Comparison of ENCODE assay signal across 12 cellular contexts in the genomic region with DNA sequence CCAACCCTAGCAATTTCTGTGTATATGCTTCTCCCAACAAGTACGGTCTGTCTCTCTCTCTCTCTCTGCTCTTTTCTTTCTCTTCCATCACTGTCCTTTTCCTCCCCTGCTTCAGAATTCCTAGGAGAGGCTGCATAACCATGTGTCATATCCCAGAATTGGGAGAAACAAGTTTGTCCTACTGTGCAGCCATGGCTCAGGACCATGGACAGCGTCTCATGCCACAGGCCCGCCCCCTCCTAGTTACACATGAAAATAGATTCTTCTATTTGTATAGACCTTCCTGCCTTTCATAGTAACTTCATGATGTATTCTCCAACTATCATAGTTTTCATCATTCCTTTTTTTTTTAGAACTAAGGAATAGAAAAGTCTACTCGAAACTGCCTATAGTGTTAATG.
DNase-seq lines count a peak whose midpoint lies in the region; ATAC-seq and TF ChIP-seq lines count a peak whose summit lies in the region.
"Had no signal": no experiment of that assay in that cellular context is flagged by ENCODE, and none has a peak within 500 bp of the region (broad histone marks: within the 10 kb centered on the region; RNA-seq: fewer than 3 reads in every experiment).

No MANE protein-coding gene starts in this region.

- H3K36me3 Mint-ChIP-seq in Calu3 (ENCODE audit: insufficient read depth, unreplicated experiment) (no peaks in the 10 kb centered on the region), WTC11 (no peaks in the 10 kb centered on the region)

- TF ChIP-seq CTCF in Calu3 (IDR thresholded peaks at IDR 0.05; ENCODE audit: unreplicated experiment), result no peak
- no peak for TF ChIP-seq CTCF in WTC11 (IDR thresholded peaks at IDR 0.05)

- DNase-seq in Calu3 (peak; percentile 39), HEK293T (ENCODE audit: extremely low spot score) (peak; percentile 48), WTC11 (ENCODE audit: low spot score) (peak; percentile 62), iPS-NIHi11 (ENCODE audit: low spot score) (peak; percentile 69), NCI-H187 (lab: John Stamatoyannopoulos, UW) (no peak), NOMO-1 treated with DMSO at 0.1 percent for 48 hours (lab: John Stamatoyannopoulos, UW; ENCODE audit: unreplicated experiment) (no peak)
- DNase-seq: COR-L47, heart right ventricle, NCI-H1436, small intestine had no signal

- H3K4me3 Mint-ChIP-seq in Calu3 (ENCODE audit: low read depth, unreplicated experiment) (no peak overlapping the region), WTC11 (no peak overlapping the region)

- no peak overlapping the region for H3K27ac Mint-ChIP-seq in Calu3 (ENCODE audit: unreplicated experiment)
- no peak overlapping the region for H3K27ac Mint-ChIP-seq in WTC11

- H3K4me1 Mint-ChIP-seq in Calu3 (ENCODE audit: low read depth, unreplicated experiment) (no peaks in the 10 kb centered on the region), WTC11 (no peaks in the 10 kb centered on the region)

- intact Hi-C loops in Calu3 (cut with micrococcal nuclease; ENCODE audit: unreplicated experiment), result no loop called here

- ATAC-seq in WTC11 (0 out of 2 replicates have a peak, but pooled peaks have one; percentile 32), GM21367 (IDR thresholded peaks at IDR 0.05; ENCODE audit: unreplicated experiment) (no peak), HG02973 (IDR thresholded peaks at IDR 0.05; ENCODE audit: unreplicated experiment) (no peak)
- ATAC-seq: heart right ventricle had no signal

- BruUV-seq in Calu3 (replicated peaks; lab: Mats Ljungman, UMichigan), result no TSS peak

- H3K9me3 Mint-ChIP-seq in Calu3 (ENCODE audit: low read depth, unreplicated experiment) (no peaks in the 10 kb centered on the region), WTC11 (no peaks in the 10 kb centered on the region)

- POLR2A ChIA-PET in HEK293T (lab: Yijun Ruan, JAX) (no interaction called here), WTC11 (lab: Charles Lee) (interaction anchor here (0.6 kb wide), 1 partner anchor 34 kb away, joined by 3 read pairs; no protein-coding TSS in a partner anchor)

- H3K27me3 Mint-ChIP-seq in Calu3 (ENCODE audit: unreplicated experiment) (no peaks in the 10 kb centered on the region), WTC11 (ENCODE audit: low read depth) (peaks cover 6% of the 10 kb centered on the region)

- CTCF ChIA-PET in Calu3 (lab: Charles Lee) (interaction anchor here (0.6 kb wide), 1 partner anchor 155 kb away, joined by 3 read pairs; no protein-coding TSS in a partner anchor), HEK293T (lab: Yijun Ruan, JAX) (interaction anchor here (1.5 kb wide), 1 partner anchor 14 kb away, joined by 5 read pairs; no protein-coding TSS in a partner anchor), WTC11 (lab: Charles Lee) (no interaction called here)

TF ChIP-seq in HEK293T, 16 proteins besides CTCF, POLR2A, EP300 and RAD21:
- TF ChIP-seq BHLHE40 (IDR thresholded peaks at IDR 0.05; ENCODE audit: borderline replicate concordance), result no peak
- no peak for TF ChIP-seq ELF4 (IDR thresholded peaks at IDR 0.05)

TF ChIP-seq in WTC11, 78 proteins besides CTCF, POLR2A, EP300 and RAD21 (continues in another document):
- TF ChIP-seq, protein P1, sequence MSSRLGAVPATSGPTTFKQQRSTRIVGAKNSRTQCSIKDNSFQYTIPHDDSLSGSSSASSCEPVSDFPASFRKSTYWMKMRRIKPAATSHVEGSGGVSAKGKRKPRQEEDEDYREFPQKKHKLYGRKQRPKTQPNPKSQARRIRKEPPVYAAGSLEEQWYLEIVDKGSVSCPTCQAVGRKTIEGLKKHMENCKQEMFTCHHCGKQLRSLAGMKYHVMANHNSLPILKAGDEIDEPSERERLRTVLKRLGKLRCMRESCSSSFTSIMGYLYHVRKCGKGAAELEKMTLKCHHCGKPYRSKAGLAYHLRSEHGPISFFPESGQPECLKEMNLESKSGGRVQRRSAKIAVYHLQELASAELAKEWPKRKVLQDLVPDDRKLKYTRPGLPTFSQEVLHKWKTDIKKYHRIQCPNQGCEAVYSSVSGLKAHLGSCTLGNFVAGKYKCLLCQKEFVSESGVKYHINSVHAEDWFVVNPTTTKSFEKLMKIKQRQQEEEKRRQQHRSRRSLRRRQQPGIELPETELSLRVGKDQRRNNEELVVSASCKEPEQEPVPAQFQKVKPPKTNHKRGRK (CRISPR knock-in tag; IDR thresholded peaks at IDR 0.05; ENCODE audit: borderline replicate concordance), result no peak
- TF ChIP-seq TEAD4 (CRISPR knock-in tag; IDR thresholded peaks at IDR 0.05), result 0 out of 2 replicates have a peak, but pooled peaks have one; percentile 55
- peak; percentile 78 for TF ChIP-seq ZNF232 (CRISPR knock-in tag; IDR thresholded peaks at IDR 0.05)
- no peak for TF ChIP-seq ZNF671 (CRISPR knock-in tag; IDR thresholded peaks at IDR 0.05)
- no peak for TF ChIP-seq ZNF219 (CRISPR knock-in tag; IDR thresholded peaks at IDR 0.05; ENCODE audit: borderline replicate concordance)
- TF ChIP-seq, protein P2, sequence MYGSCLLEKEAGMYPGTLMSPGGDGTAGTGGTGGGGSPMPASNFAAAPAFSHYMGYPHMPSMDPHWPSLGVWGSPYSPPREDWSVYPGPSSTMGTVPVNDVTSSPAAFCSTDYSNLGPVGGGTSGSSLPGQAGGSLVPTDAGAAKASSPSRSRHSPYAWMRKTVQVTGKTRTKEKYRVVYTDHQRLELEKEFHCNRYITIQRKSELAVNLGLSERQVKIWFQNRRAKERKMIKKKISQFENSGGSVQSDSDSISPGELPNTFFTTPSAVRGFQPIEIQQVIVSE (CRISPR knock-in tag; IDR thresholded peaks at IDR 0.05; ENCODE audit: borderline replicate concordance), result no peak
- TF ChIP-seq, protein P3, sequence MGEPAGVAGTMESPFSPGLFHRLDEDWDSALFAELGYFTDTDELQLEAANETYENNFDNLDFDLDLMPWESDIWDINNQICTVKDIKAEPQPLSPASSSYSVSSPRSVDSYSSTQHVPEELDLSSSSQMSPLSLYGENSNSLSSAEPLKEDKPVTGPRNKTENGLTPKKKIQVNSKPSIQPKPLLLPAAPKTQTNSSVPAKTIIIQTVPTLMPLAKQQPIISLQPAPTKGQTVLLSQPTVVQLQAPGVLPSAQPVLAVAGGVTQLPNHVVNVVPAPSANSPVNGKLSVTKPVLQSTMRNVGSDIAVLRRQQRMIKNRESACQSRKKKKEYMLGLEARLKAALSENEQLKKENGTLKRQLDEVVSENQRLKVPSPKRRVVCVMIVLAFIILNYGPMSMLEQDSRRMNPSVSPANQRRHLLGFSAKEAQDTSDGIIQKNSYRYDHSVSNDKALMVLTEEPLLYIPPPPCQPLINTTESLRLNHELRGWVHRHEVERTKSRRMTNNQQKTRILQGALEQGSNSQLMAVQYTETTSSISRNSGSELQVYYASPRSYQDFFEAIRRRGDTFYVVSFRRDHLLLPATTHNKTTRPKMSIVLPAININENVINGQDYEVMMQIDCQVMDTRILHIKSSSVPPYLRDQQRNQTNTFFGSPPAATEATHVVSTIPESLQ (CRISPR knock-in tag; IDR thresholded peaks at IDR 0.05), result no peak
- TF ChIP-seq, protein P4, sequence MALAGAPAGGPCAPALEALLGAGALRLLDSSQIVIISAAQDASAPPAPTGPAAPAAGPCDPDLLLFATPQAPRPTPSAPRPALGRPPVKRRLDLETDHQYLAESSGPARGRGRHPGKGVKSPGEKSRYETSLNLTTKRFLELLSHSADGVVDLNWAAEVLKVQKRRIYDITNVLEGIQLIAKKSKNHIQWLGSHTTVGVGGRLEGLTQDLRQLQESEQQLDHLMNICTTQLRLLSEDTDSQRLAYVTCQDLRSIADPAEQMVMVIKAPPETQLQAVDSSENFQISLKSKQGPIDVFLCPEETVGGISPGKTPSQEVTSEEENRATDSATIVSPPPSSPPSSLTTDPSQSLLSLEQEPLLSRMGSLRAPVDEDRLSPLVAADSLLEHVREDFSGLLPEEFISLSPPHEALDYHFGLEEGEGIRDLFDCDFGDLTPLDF (CRISPR knock-in tag; IDR thresholded peaks at IDR 0.05), result no peak
- TF ChIP-seq, protein P5, sequence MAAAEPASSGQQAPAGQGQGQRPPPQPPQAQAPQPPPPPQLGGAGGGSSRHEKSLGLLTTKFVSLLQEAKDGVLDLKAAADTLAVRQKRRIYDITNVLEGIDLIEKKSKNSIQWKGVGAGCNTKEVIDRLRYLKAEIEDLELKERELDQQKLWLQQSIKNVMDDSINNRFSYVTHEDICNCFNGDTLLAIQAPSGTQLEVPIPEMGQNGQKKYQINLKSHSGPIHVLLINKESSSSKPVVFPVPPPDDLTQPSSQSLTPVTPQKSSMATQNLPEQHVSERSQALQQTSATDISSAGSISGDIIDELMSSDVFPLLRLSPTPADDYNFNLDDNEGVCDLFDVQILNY (CRISPR knock-in tag; IDR thresholded peaks at IDR 0.05), result no peak
- TF ChIP-seq, protein P6, sequence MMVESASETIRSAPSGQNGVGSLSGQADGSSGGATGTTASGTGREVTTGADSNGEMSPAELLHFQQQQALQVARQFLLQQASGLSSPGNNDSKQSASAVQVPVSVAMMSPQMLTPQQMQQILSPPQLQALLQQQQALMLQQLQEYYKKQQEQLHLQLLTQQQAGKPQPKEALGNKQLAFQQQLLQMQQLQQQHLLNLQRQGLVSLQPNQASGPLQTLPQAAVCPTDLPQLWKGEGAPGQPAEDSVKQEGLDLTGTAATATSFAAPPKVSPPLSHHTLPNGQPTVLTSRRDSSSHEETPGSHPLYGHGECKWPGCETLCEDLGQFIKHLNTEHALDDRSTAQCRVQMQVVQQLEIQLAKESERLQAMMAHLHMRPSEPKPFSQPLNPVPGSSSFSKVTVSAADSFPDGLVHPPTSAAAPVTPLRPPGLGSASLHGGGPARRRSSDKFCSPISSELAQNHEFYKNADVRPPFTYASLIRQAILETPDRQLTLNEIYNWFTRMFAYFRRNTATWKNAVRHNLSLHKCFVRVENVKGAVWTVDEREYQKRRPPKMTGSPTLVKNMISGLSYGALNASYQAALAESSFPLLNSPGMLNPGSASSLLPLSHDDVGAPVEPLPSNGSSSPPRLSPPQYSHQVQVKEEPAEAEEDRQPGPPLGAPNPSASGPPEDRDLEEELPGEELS (CRISPR knock-in tag; IDR thresholded peaks at IDR 0.05), result peak; percentile 44; the same call in 1 of the 2 replicates
- no peak for TF ChIP-seq GTF2I (CRISPR knock-in tag; conservative IDR thresholded peaks at IDR 0.05)
- TF ChIP-seq ELF4 (CRISPR knock-in tag; IDR thresholded peaks at IDR 0.05; ENCODE audit: low read depth), result no peak
- no peak for TF ChIP-seq RELA (CRISPR knock-in tag; IDR thresholded peaks at IDR 0.05; ENCODE audit: borderline replicate concordance)
- TF ChIP-seq CBFB (CRISPR knock-in tag; IDR thresholded peaks at IDR 0.05; ENCODE audit: low read depth), result no peak

Comparison
In these comparisons a context has a peak if more than half of its experiments do, and no peak if none do; other contexts are left out.
1. DNase-seq: peak in Calu3 (single experiment), HEK293T (single experiment), WTC11 (single experiment) and iPS-NIHi11 (single experiment); none in NCI-H187 (0 of 2) and NOMO-1 treated with DMSO at 0.1 percent for 48 hours (single experiment).